ENCODE assay signal across 10 cellular contexts in the genomic region with DNA sequence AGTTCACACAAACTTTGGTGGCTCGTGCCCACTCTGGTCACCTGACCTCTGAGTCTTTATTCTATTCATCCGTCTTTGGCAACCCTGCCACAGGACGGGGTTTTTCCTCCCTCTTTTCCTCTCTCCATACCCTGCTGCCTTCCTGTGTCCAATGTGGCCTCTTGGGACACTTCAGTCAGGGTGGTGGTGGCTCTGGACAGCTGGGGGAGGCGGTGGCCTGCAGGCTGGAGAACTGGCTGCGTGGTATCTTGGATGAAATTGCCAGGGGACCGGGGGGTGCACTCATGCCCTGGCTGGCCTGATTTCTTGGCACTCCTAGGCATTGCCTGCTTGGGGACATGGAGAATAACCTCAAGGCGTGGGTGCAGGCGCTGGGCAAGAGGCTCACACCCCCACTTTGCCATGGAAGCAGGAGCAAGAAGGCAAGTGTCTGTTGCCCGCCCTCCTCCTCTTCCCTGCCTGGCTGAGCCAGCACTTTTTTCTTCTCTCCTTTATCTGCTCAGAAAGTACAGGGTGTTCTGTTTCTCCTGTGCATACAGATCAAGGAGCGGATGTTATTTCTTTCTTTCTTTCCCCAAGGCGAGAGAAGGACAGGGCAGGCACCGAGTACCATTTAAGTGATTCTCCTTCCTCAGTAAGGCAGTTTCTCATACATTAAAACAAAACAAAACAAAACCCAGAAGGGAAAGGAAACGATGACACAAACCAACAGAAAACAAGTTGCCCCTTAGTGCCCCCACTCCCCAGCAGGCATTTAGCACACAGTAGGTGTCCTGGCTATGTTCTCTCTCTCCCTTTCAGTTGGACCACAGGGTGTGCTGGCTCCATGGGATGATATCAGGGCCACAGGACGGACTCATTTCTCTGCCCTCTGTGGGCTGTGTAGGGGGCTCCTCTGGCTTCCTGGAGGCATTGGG. TPM values are rescaled to one million over a fixed set of nuclear protein-coding genes. Genes with fewer than 3 reads are reported as not detected.
DNase-seq lines count a peak whose midpoint lies in the region; ATAC-seq, FAIRE-seq and TF ChIP-seq lines count a peak whose summit lies in the region.
"Had no signal": no experiment of that assay in that cellular context is flagged by ENCODE, and none has a peak within 500 bp of the region (broad histone marks: within the 10 kb centered on the region; RNA-seq: fewer than 3 reads in every experiment).

No MANE protein-coding gene starts in this region.

- no peak for ATAC-seq in HepG2
- ATAC-seq in right lobe of liver = no peak
- peak; percentile 24 for ATAC-seq in body of pancreas
- no peak for ATAC-seq in aorta (ENCODE audit: low FRiP score)
- ATAC-seq in left lung = no peak
- no peak for ATAC-seq in HG02759 (IDR thresholded peaks at IDR 0.05; ENCODE audit: unreplicated experiment)
- ATAC-seq in HG02840 (IDR thresholded peaks at IDR 0.05; ENCODE audit: low FRiP score, unreplicated experiment) = no peak

- H3K4me2 ChIP-seq in HepG2 (ENCODE audit: low read depth, low read length) = peak overlapping the region; percentile 97

- H4K20me1 ChIP-seq in HepG2 (ENCODE audit: insufficient read depth, low read length) = no peaks in the 10 kb centered on the region

- H3K4me1 ChIP-seq in HepG2 (ENCODE audit: insufficient read depth, low read length) (peaks cover 65% of the 10 kb centered on the region), right lobe of liver (peaks cover 0 to 10% (median 4%) of the 10 kb centered on the region in 4 donors), body of pancreas (peaks cover 20% of the 10 kb centered on the region), muscle layer of duodenum (ENCODE audit: control insufficient read depth in 1 of 2, insufficient read depth in 2 of 2, low read length in 2 of 2) (no peaks in the 10 kb centered on the region), aorta (ENCODE audit: control insufficient read depth in 1 of 2, insufficient read depth in 2 of 2, low read length in 2 of 2) (no peaks in the 10 kb centered on the region), left lung (peaks cover 0 to 11% of the 10 kb centered on the region in 2 donors)

- no peak for TF ChIP-seq RAD21 in HepG2 (CRISPR knock-in tag; IDR thresholded peaks at IDR 0.05)

- no peak for TF ChIP-seq POLR2A in HepG2 (IDR thresholded peaks at IDR 0.05; ENCODE audit: insufficient read depth in 1 of 2, low read depth in 2 of 2, low read length in 2 of 2)
- TF ChIP-seq POLR2A in right lobe of liver (IDR thresholded peaks at IDR 0.05) = no peak
- peak in 1 of 3 donors; percentile 13 for TF ChIP-seq POLR2A in body of pancreas (IDR thresholded peaks at IDR 0.05)

- POLR2A ChIA-PET in HepG2 (lab: Yijun Ruan, JAX) = interaction anchor here (0.9 to 5.1 kb wide), 2 partner anchors 7 to 35 kb away, joined by 7 to 55 read pairs; no protein-coding TSS in a partner anchor

- no peaks in the 10 kb centered on the region for H3K9me3 ChIP-seq in HepG2 (ENCODE audit: low read length)
- H3K9me3 ChIP-seq in right lobe of liver = no peaks in the 10 kb centered on the region
- no peaks in the 10 kb centered on the region for H3K9me3 ChIP-seq in body of pancreas
- H3K9me3 ChIP-seq in muscle layer of duodenum (ENCODE audit: control insufficient read depth in 1 of 2, low read length in 2 of 2) = no peaks in the 10 kb centered on the region
- H3K9me3 ChIP-seq in aorta (ENCODE audit: control insufficient read depth, low read length) = no peaks in the 10 kb centered on the region
- no peaks in the 10 kb centered on the region for H3K9me3 ChIP-seq in left lung
- H3K9me3 ChIP-seq: MG63 had no signal

- no peaks in the 10 kb centered on the region; a peak in 1 of 5 replicates for H3K27me3 ChIP-seq in HepG2 (ENCODE audit: control insufficient read depth in 1 of 2, insufficient read depth in 2 of 2, low read length in 2 of 2)
- no peaks in the 10 kb centered on the region for H3K27me3 ChIP-seq in right lobe of liver
- H3K27me3 ChIP-seq in body of pancreas = no peaks in the 10 kb centered on the region
- H3K27me3 ChIP-seq in muscle layer of duodenum (ENCODE audit: low read depth, low read length) = no peaks in the 10 kb centered on the region
- H3K27me3 ChIP-seq in aorta (ENCODE audit: control insufficient read depth in 1 of 2, insufficient read depth in 2 of 2, low read length in 1 of 2) = no peaks in the 10 kb centered on the region
- peaks cover 0 to 13% of the 10 kb centered on the region in 2 donors for H3K27me3 ChIP-seq in left lung
- H3K27me3 ChIP-seq: MG63 had no signal

- no peak overlapping the region for H2AFZ ChIP-seq in HepG2 (ENCODE audit: low read length)

- H3K79me2 ChIP-seq in HepG2 (ENCODE audit: insufficient read depth, low read length) = peaks cover 64% of the 10 kb centered on the region

- no peak for TF ChIP-seq EP300 in HepG2 (IDR thresholded peaks at IDR 0.05; ENCODE audit: low read depth in 2 of 2, low read length in 2 of 2)
- no peak for TF ChIP-seq EP300 in HepG2 (CRISPR knock-in tag; IDR thresholded peaks at IDR 0.05; ENCODE audit: borderline replicate concordance)

- no TSS peak for BruUV-seq in HepG2 (replicated peaks; lab: Mats Ljungman, UMichigan)

- DNase-seq in HepG2 (ENCODE audit: low spot score) = no peak
- no peak for DNase-seq in right lobe of liver
- peak in 1 of 4 donors; percentile 56 for DNase-seq in body of pancreas
- no peak for DNase-seq in aorta
- DNase-seq in left lung = no peak
- DNase-seq: GF-D8, MG63 had no signal

- in situ Hi-C loops in HepG2 (cut with HindIII; ENCODE audit: extremely low pct_ligation_motif_present, low pct_unique_long_range_greater_than_20kb) = no loop called here

- no peak for FAIRE-seq in HepG2 (lab: Jason Lieb, UNC)

- H3K27ac ChIP-seq in HepG2 (ENCODE audit: extremely low read length, insufficient read depth, low read length) = peak overlapping the region; percentile 91
- H3K27ac ChIP-seq in right lobe of liver = peak overlapping the region in 1 of 3 donors; percentile 22
- peak overlapping the region in 3 of 4 donors; percentile 69 to 78 (median 73) for H3K27ac ChIP-seq in body of pancreas
- H3K27ac ChIP-seq in muscle layer of duodenum (ENCODE audit: low read length) = peak overlapping the region; percentile 39
- peak overlapping the region; percentile 17 to 93 for H3K27ac ChIP-seq in aorta (ENCODE audit: low read depth in 1 of 2, low read length in 2 of 2)
- no peak overlapping the region for H3K27ac ChIP-seq in left lung

- no peak for TF ChIP-seq CTCF in HepG2 (CRISPR knock-in tag; IDR thresholded peaks at IDR 0.05)
- TF ChIP-seq CTCF in right lobe of liver (IDR thresholded peaks at IDR 0.05) = no peak
- TF ChIP-seq CTCF in body of pancreas (IDR thresholded peaks at IDR 0.05) = no peak
- no peak for TF ChIP-seq CTCF in left lung (IDR thresholded peaks at IDR 0.05)

- H3K36me3 ChIP-seq in HepG2 (replicated peaks in 1 of 2; ENCODE audit: control insufficient read depth in 1 of 2, insufficient read depth in 2 of 2, low read length in 2 of 2) = peaks cover 3 to 10% of the 10 kb centered on the region in 2 experiments; a peak in 4 of 5 replicates
- H3K36me3 ChIP-seq in right lobe of liver = no peaks in the 10 kb centered on the region
- H3K36me3 ChIP-seq in body of pancreas (replicated peaks in 1 of 2; ENCODE audit: insufficient read depth in 1 of 2, low read depth in 2 of 2) = no peaks in the 10 kb centered on the region
- peaks cover 4 to 7% of the 10 kb centered on the region in 2 donors for H3K36me3 ChIP-seq in muscle layer of duodenum (ENCODE audit: control insufficient read depth in 1 of 2, insufficient read depth in 2 of 2, low read length in 2 of 2)
- H3K36me3 ChIP-seq in aorta (ENCODE audit: control insufficient read depth in 1 of 2, insufficient read depth in 2 of 2, low read length in 1 of 2) = no peaks in the 10 kb centered on the region
- H3K36me3 ChIP-seq in left lung = no peaks in the 10 kb centered on the region
- H3K36me3 ChIP-seq: MG63 had no signal

- CTCF ChIA-PET in HepG2 (lab: Yijun Ruan, JAX; ENCODE audit: low intra/inter-chr PET ratio, low total read pairs) = no interaction called here

- peak overlapping the region; percentile 88 for H3K9ac ChIP-seq in HepG2 (ENCODE audit: insufficient read depth, low read depth, low read length)

- intact Hi-C loops in HepG2 (cut with micrococcal nuclease; ENCODE audit: unreplicated experiment) = loop anchor here (1.0 kb wide), 1 partner anchor 36 kb away; no protein-coding TSS in a partner anchor
- intact Hi-C loops in right lobe of liver (cut with DNase I) = no loop called here
- intact Hi-C loops in body of pancreas (cut with DNase I) = no loop called here
- intact Hi-C loops in aorta (cut with DNase I) = no loop called here
- intact Hi-C loops in left lung (cut with DNase I) = no loop called here

- H3K4me3 ChIP-seq in HepG2 (replicated peaks in 1 of 3; ENCODE audit: insufficient read depth in 1 of 3, low read depth in 2 of 3, low read length in 3 of 3) (peak overlapping the region; percentile 32 to 77 (median 64)), right lobe of liver (no peak overlapping the region), body of pancreas (no peak overlapping the region), muscle layer of duodenum (ENCODE audit: low read depth in 1 of 2, low read length in 2 of 2) (peak overlapping the region in 1 of 2 donors; percentile 60), aorta (ENCODE audit: low read length in 2 of 2) (no peak overlapping the region), left lung (no peak overlapping the region)
- H3K4me3 ChIP-seq: MG63 had no signal

- 80% methylated on average over 14 of the region's 14 CpGs for WGBS in HepG2 (ENCODE audit: low lambda C conversion rate)
- WGBS in right lobe of liver (ENCODE audit: insufficient coverage, low coverage, low lambda C conversion rate, missing lambda C conversion rate) = 68% methylated on average over 13 of the region's 14 CpGs
- WGBS in body of pancreas, 2 donors = 53 to 65% methylated on average over 13 to 14 of the region's 14 CpGs
- 15 to 23% methylated on average over 14 of the region's 14 CpGs for WGBS in aorta, 2 donors

RNA-seq across cellular contexts. Expression of a gene that starts 22.3 kb away (rescaled TPM):
- total RNA-seq in HepG2 (2016; rRNA removed; fragmentation: Illumina TruSeq; extraction: Trizol) (15.2 and 22.7 TPM in 2 replicates), right lobe of liver (10 to 100 TPM in 1 of 6 experiments, 1 to 10 TPM in 4, under 1 TPM in 1; 0.95 to 11.7 (median 4.3) TPM), body of pancreas (10 to 100 TPM in 1 of 2 donors, 1 to 10 TPM in 1; 6.3 to 14.8 TPM), aorta (10 to 100 TPM in 1 of 2 donors, 1 to 10 TPM in 1; 8.0 to 12.0 TPM), left lung (1 to 10 TPM; 3.0 to 6.8 TPM)
- total RNA-seq in HepG2 (2016; cell fraction: cytosol; rRNA removed; fragmentation: Illumina TruSeq; extraction: Trizol; ENCODE audit: low read depth) = 6.1 and 6.3 TPM in 2 replicates
- 15.6 and 22.2 TPM in 2 replicates for total RNA-seq in HepG2 (2016; cell fraction: insoluble cytoplasmic fraction; rRNA removed; fragmentation: Illumina TruSeq; extraction: Trizol)
- total RNA-seq in HepG2 (2016; cell fraction: membrane; rRNA removed; fragmentation: Illumina TruSeq; extraction: Trizol) = 10.3 and 11.1 TPM in 2 replicates
- total RNA-seq in HepG2 (2016; cell fraction: nucleus; rRNA removed; fragmentation: Illumina TruSeq; extraction: Trizol) = 12.0 and 12.7 TPM in 2 replicates
- polyA plus RNA-seq in HepG2 (2011; rRNA removed) (10.2 and 12.2 TPM in 2 replicates), aorta (10 to 100 TPM in 1 of 2 donors, 1 to 10 TPM in 1; 7.7 to 10.6 TPM)
- 9.3 and 16.7 TPM in 2 replicates for polyA plus RNA-seq in HepG2 (2011; cell fraction: cytosol; rRNA removed)
- 29.6 TPM in 2 replicates for polyA plus RNA-seq in HepG2 (2011; cell fraction: nucleus; rRNA removed)
- 13.2 and 25.9 TPM in 2 replicates for polyA plus RNA-seq in HepG2 (2012)
- polyA plus RNA-seq in HepG2 (2016; cell fraction: cytosol; fragmentation: Illumina TruSeq; extraction: Trizol; ENCODE audit: low read depth) = 5.0 and 6.4 TPM in 2 replicates
- 19.3 and 21.5 TPM in 2 replicates for polyA plus RNA-seq in HepG2 (2016; cell fraction: insoluble cytoplasmic fraction; fragmentation: Illumina TruSeq; extraction: Trizol; ENCODE audit: low read depth)
- 10.4 and 12.4 TPM in 2 replicates for polyA plus RNA-seq in HepG2 (2016; cell fraction: membrane; fragmentation: Illumina TruSeq; extraction: Trizol; ENCODE audit: low read depth)
- 22.2 and 26.5 TPM in 2 replicates for polyA plus RNA-seq in HepG2 (2016; cell fraction: nucleus; fragmentation: Illumina TruSeq; extraction: Trizol; ENCODE audit: insufficient read depth, low read depth)
- 17.6 and 18.8 TPM in 2 replicates for polyA minus RNA-seq in HepG2 (2011; rRNA and poly(A)+ RNA removed; ENCODE audit: low replicate concordance)
- 3.9 and 5.8 TPM in 2 replicates for polyA minus RNA-seq in HepG2 (2011; cell fraction: cytosol; rRNA and poly(A)+ RNA removed)
- 8.5 and 10.0 TPM in 2 replicates for polyA minus RNA-seq in HepG2 (2011; cell fraction: nucleus; rRNA and poly(A)+ RNA removed)

Comparison
In these comparisons a context has a peak if more than half of its experiments do, and no peak if none do; other contexts are left out.
1. H3K4me3 ChIP-seq: peak in HepG2 (3 of 3); none in right lobe of liver (0 of 3), body of pancreas (0 of 2), aorta (0 of 2) and left lung (0 of 2).
2. H3K27ac ChIP-seq: peak in HepG2 (single experiment), body of pancreas (3 of 4), muscle layer of duodenum (single experiment) and aorta (2 of 2); none in left lung (0 of 2).